ENCODE assay signal across 8 cellular contexts in the genomic region with DNA sequence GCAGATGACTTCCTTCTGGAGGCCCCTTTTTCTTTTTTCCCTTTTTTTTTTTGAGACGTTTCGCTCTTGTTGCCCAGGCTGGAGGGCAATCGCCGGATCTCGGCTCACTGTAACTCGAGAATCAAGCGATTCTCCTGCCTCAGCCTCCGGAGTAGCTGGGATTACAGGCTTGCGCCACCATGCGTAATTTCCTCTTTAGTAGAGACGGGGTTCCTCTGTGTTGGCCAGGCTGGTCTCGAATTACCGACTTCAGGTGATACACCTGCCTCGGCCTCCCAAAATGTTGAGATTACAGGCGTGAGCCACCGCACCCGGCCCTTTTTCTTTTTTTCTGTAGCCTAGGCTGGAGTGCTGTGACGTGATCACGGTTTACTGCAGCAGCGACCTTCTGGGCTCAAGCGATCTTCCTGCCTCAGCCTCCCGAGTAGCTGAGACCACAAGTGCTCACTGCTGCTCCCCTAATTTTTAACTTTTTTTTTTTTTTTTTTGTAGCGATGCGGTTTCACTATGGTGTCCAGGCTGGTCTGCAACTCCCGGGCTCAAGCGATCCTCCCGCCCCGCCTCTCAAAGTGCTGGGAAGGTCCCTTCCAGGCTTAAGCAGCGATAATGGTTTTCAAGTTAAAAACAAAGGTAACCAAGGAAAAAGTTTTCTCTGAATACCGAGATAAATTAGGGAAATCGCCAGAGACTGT. TPM values are rescaled to one million over a fixed set of nuclear protein-coding genes. Genes with fewer than 3 reads are reported as not detected.
DNase-seq lines count a peak whose midpoint lies in the region; ATAC-seq, FAIRE-seq and TF ChIP-seq lines count a peak whose summit lies in the region.

No MANE protein-coding gene starts in this region.

- H3K4me3 ChIP-seq in BE2C (ENCODE audit: low read depth, low read length) (peak overlapping the region; percentile 97), RWPE2 (ENCODE audit: severe bottlenecking) (peak overlapping the region; percentile 93), adrenal gland (peak overlapping the region in 3 of 4 donors; percentile 59 to 89 (median 89)), right atrium auricular region (peak overlapping the region; percentile 81 to 94)

- WGBS in adrenal gland, 4 donors = 0 to 1% (median 1%) methylated on average over 31 of the region's 31 CpGs

- FAIRE-seq in GM12891 (lab: Jason Lieb, UNC) = no peak

- H3K9me3 ChIP-seq in BE2C = no peaks in the 10 kb centered on the region
- no peaks in the 10 kb centered on the region for H3K9me3 ChIP-seq in RWPE2 (ENCODE audit: severe bottlenecking)
- no peaks in the 10 kb centered on the region for H3K9me3 ChIP-seq in adrenal gland (replicated peaks in 1 of 3)
- no peaks in the 10 kb centered on the region for H3K9me3 ChIP-seq in right atrium auricular region

- H3K4me1 ChIP-seq in BE2C (peaks cover 3% of the 10 kb centered on the region; the same call in 1 of the 2 replicates), RWPE2 (ENCODE audit: insufficient read depth, poor library complexity, severe bottlenecking) (peaks cover 8% of the 10 kb centered on the region), adrenal gland (replicated peaks in 1 of 2) (peaks cover 11 to 34% of the 10 kb centered on the region in 2 donors), right atrium auricular region (peaks cover 0 to 32% of the 10 kb centered on the region in 2 donors)

- DNase-seq in BE2C (peak; percentile 40), RWPE2 (ENCODE audit: low spot score) (peak; percentile 65), adrenal gland (peak; percentile 39 to 76 (median 57)), right atrium auricular region (ENCODE audit: low spot score) (peak; percentile 76), posterior cingulate gyrus (peak; percentile 20 to 89 (median 55)), GM12891 (ENCODE audit: insufficient read length, low spot score) (no peak)

- TF ChIP-seq POLR2A in adrenal gland (IDR thresholded peaks at IDR 0.05) (peak in 1 of 2 donors; percentile 40), GM12891 (IDR thresholded peaks at IDR 0.05; ENCODE audit: low read depth, low read length) (no peak)

- H3K36me3 ChIP-seq in BE2C = peaks cover 10% of the 10 kb centered on the region
- H3K36me3 ChIP-seq in RWPE2 (ENCODE audit: low read depth) = peaks cover 28% of the 10 kb centered on the region
- H3K36me3 ChIP-seq in adrenal gland (replicated peaks in 1 of 2) = no peaks in the 10 kb centered on the region
- H3K36me3 ChIP-seq in right atrium auricular region = no peaks in the 10 kb centered on the region

- intact Hi-C loops in adrenal gland (cut with DNase I) (no loop called here), posterior cingulate gyrus (cut with DNase I) (no loop called here)

- H3K27ac ChIP-seq in RWPE2 (ENCODE audit: poor library complexity, severe bottlenecking) = peak overlapping the region; percentile 76
- H3K27ac ChIP-seq in adrenal gland = peak overlapping the region; percentile 94 to 100 (median 99)
- peak overlapping the region; percentile 99 for H3K27ac ChIP-seq in right atrium auricular region

- no peaks in the 10 kb centered on the region for H3K27me3 ChIP-seq in BE2C
- no peaks in the 10 kb centered on the region for H3K27me3 ChIP-seq in RWPE2 (ENCODE audit: insufficient read depth, poor library complexity, severe bottlenecking)
- no peaks in the 10 kb centered on the region for H3K27me3 ChIP-seq in adrenal gland
- no peaks in the 10 kb centered on the region for H3K27me3 ChIP-seq in right atrium auricular region

- peak; percentile 17 for ATAC-seq in GM18861 (IDR thresholded peaks at IDR 0.05; ENCODE audit: unreplicated experiment)
- peak; percentile 12 for ATAC-seq in HG03457 (IDR thresholded peaks at IDR 0.05; ENCODE audit: unreplicated experiment)
- ATAC-seq in RWPE2 (ENCODE audit: low read depth) = peak; percentile 43

- TF ChIP-seq CTCF in BE2C (IDR thresholded peaks at IDR 0.05; ENCODE audit: low read depth, low read length) (0 out of 2 replicates have a peak, but pooled peaks have one; percentile 11), RWPE2 (IDR thresholded peaks at IDR 0.05; ENCODE audit: poor library complexity, severe bottlenecking) (peak; percentile 39), adrenal gland (IDR thresholded peaks at IDR 0.05) (no peak), right atrium auricular region (IDR thresholded peaks at IDR 0.05) (peak in 1 of 2 donors; percentile 38)

TF ChIP-seq in GM12891, 5 proteins besides CTCF, POLR2A, EP300 and RAD21:
- TF ChIP-seq POU2F2 (IDR thresholded peaks at IDR 0.05; ENCODE audit: low read depth, low read length) (no peak), TAF1 (IDR thresholded peaks at IDR 0.05; ENCODE audit: low read depth, low read length) (no peak), PAX5 (IDR thresholded peaks at IDR 0.05; ENCODE audit: insufficient read depth, low read length, severe bottlenecking) (no peak), POLR2AphosphoS5 (IDR thresholded peaks at IDR 0.05; ENCODE audit: low read depth, low read length) (no peak), SPI1 (IDR thresholded peaks at IDR 0.05; ENCODE audit: low read depth, low read length) (no peak)

RNA-seq across cellular contexts. Expression of gene IST1, which starts 1.0 kb away (rescaled TPM):
- 207 TPM for polyA plus RNA-seq in BE2C (2012; ENCODE audit: insufficient read depth, insufficient read length, low read depth)
- 100 to 1,000 TPM; 138 to 213 (median 195) TPM for total RNA-seq in adrenal gland
- 100 to 1,000 TPM; 125 to 188 (median 146) TPM for polyA plus RNA-seq in adrenal gland
- total RNA-seq in right atrium auricular region = 100 to 1,000 TPM; 140 to 150 TPM
- 130 TPM for polyA plus RNA-seq in GM12891 (2012; ENCODE audit: low read depth, missing spikeins)

RNA-seq across cellular contexts. Expression of gene ZNF821, which starts 10.4 kb away (rescaled TPM):
- 8.9 TPM for polyA plus RNA-seq in BE2C (2012; ENCODE audit: insufficient read depth, insufficient read length, low read depth)
- 1 to 10 TPM; 5.9 to 9.4 (median 6.6) TPM for total RNA-seq in adrenal gland
- polyA plus RNA-seq in adrenal gland = 10 to 100 TPM in 1 of 3 donors, 1 to 10 TPM in 2; 4.6 to 13.1 (median 7.7) TPM
- 1 to 10 TPM; 2.6 to 8.9 TPM for total RNA-seq in right atrium auricular region
- polyA plus RNA-seq in GM12891 (2012; ENCODE audit: low read depth, missing spikeins) = 4.2 TPM

RNA-seq across cellular contexts. Expression of gene ATXN1L, which starts 48.6 kb away (rescaled TPM):
- polyA plus RNA-seq in BE2C (2012; ENCODE audit: insufficient read depth, insufficient read length, low read depth) = 23.1 TPM
- total RNA-seq in adrenal gland (10 to 100 TPM; 14.9 to 27.1 (median 21.3) TPM), right atrium auricular region (10 to 100 TPM; 13.6 to 23.7 TPM)
- 10 to 100 TPM in 1 of 3 donors, 1 to 10 TPM in 2; 4.9 to 14.5 (median 6.7) TPM for polyA plus RNA-seq in adrenal gland
- 11.0 TPM for polyA plus RNA-seq in GM12891 (2012; ENCODE audit: low read depth, missing spikeins)

Comparison
In these comparisons a context has a peak if more than half of its experiments do, and no peak if none do; other contexts are left out.
1. CTCF ChIP-seq: peak in BE2C (single experiment) and RWPE2 (single experiment); none in adrenal gland (0 of 6).
2. Peak in every context shown above with its lines, with median percentiles within 50 percentile points of each other: H3K4me3 ChIP-seq, ATAC-seq and H3K27ac ChIP-seq.